In the genomic region with DNA sequence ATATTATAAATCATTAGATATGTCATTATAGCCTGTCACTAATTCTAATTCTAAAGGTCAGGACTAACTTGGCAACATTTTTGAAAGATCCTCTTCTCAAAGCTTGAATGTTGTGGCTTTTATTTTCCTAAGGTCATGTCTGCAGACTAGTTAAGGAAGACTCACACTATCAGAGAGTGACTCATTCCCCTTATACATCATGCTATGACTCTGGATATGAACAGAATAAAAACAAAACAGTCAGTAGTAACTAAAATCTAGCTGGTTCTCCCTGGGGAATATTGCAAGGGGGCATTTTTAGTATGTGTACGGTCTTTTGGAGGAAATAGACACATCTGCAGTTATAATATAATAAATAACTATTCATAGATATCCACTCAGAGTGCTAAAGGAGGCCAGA, we compare ENCODE assay signal across 17 cellular contexts.
DNase-seq lines count a peak whose midpoint lies in the region; ATAC-seq lines count a peak whose summit lies in the region.
"Had no signal": no experiment of that assay in that cellular context is flagged by ENCODE, and none has a peak within 500 bp of the region (broad histone marks: within the 10 kb centered on the region; RNA-seq: fewer than 3 reads in every experiment).

No MANE protein-coding gene starts in this region.

- H3K36me3 Mint-ChIP-seq in activated naive CD4-positive, alpha-beta T cell treated with anti-CD3 and anti-CD28 coated beads, Interleukin-2, amount 50 U/mL, for 72 hours: no peaks in the 10 kb centered on the region
- H3K36me3 Mint-ChIP-seq in activated naive CD4-positive, alpha-beta T cell treated with anti-CD3 and anti-CD28 coated beads for 36 hours (ENCODE audit: low read depth): no peaks in the 10 kb centered on the region
- H3K36me3 Mint-ChIP-seq in stimulated activated memory B cell treated with anti-CD40 and anti-IgM and Interleukin-4, amounts not matched to agents 10 μg/mL and 1 μg/mL and 100 μg/mL, for 72 hours: no peaks in the 10 kb centered on the region

- no peak overlapping the region for H3K27ac Mint-ChIP-seq in activated naive CD4-positive, alpha-beta T cell treated with anti-CD3 and anti-CD28 coated beads, Interleukin-2, amount 50 U/mL, for 72 hours
- H3K27ac Mint-ChIP-seq in activated naive CD4-positive, alpha-beta T cell treated with anti-CD3 and anti-CD28 coated beads for 36 hours: no peak overlapping the region
- H3K27ac Mint-ChIP-seq in stimulated activated memory B cell treated with anti-CD40 and anti-IgM and Interleukin-4, amounts not matched to agents 10 μg/mL and 1 μg/mL and 100 μg/mL, for 72 hours: no peak overlapping the region

- CTCF ChIA-PET in activated naive CD4-positive, alpha-beta T cell treated with anti-CD3 and anti-CD28 coated beads for 36 hours (lab: Charles Lee): no interaction called here

- peak; percentile 63 to 90 for ATAC-seq in activated naive CD4-positive, alpha-beta T cell treated with anti-CD3 and anti-CD28 coated beads, Interleukin-2, amount 50 U/mL, for 72 hours
- ATAC-seq in stimulated activated memory B cell treated with anti-CD40 and anti-IgM and Interleukin-4, amounts not matched to agents 10 μg/mL and 1 μg/mL and 100 μg/mL, for 72 hours: peak; percentile 49
- ATAC-seq: pancreas had no signal

- H3K4me3 Mint-ChIP-seq in activated naive CD4-positive, alpha-beta T cell treated with anti-CD3 and anti-CD28 coated beads for 36 hours: no peak overlapping the region
- H3K4me3 Mint-ChIP-seq in stimulated activated memory B cell treated with anti-CD40 and anti-IgM and Interleukin-4, amounts not matched to agents 10 μg/mL and 1 μg/mL and 100 μg/mL, for 72 hours: no peak overlapping the region

- DNase-seq in activated naive CD4-positive, alpha-beta T cell treated with anti-CD3 and anti-CD28 coated beads, Interleukin-2, amount 50 U/mL, for 72 hours (ENCODE audit: low spot score in 2 of 2): no peak
- no peak for DNase-seq in activated naive CD4-positive, alpha-beta T cell treated with anti-CD3 and anti-CD28 coated beads for 36 hours
- peak; percentile 0 for DNase-seq in RPMI7951 (ENCODE audit: low read depth)
- DNase-seq in fibroblast of peridontal ligament (ENCODE audit: extremely low read depth): peak; percentile 63
- DNase-seq in stimulated activated CD4-positive, alpha-beta T cell treated with anti-CD3 and anti-CD28 coated beads, Interleukin-4, amount 100 ng/mL, for 4 hours: no peak
- no peak for DNase-seq in DMS79 treated with DMSO at 0.1 percent for 48 hours (lab: John Stamatoyannopoulos, UW)
- DNase-seq in globus pallidus (ENCODE audit: low spot score): no peak
- DNase-seq: activated CD4-positive, CD25-positive, alpha-beta regulatory T cell; DMS 273 treated with DMSO at 0.1 percent for 48 hours; dorsolateral prefrontal cortex; kidney; NCI-H1092 treated with DMSO at 0.1 percent for 48 hours; NCI-H345; pancreas; stimulated activated CD4-positive, alpha-beta T cell treated with anti-CD3 and anti-CD28 coated beads, Interleukin-12 subunit alpha, Interleukin-12 subunit beta, amount 100 ng/mL, for 4 hours; thyroid gland had no signal

- intact Hi-C loops in activated naive CD4-positive, alpha-beta T cell treated with anti-CD3 and anti-CD28 coated beads for 36 hours (cut with micrococcal nuclease): no loop called here

- no peaks in the 10 kb centered on the region for H3K9me3 Mint-ChIP-seq in activated naive CD4-positive, alpha-beta T cell treated with anti-CD3 and anti-CD28 coated beads, Interleukin-2, amount 50 U/mL, for 72 hours
- H3K9me3 Mint-ChIP-seq in activated naive CD4-positive, alpha-beta T cell treated with anti-CD3 and anti-CD28 coated beads for 36 hours: no peaks in the 10 kb centered on the region
- H3K9me3 Mint-ChIP-seq in stimulated activated memory B cell treated with anti-CD40 and anti-IgM and Interleukin-4, amounts not matched to agents 10 μg/mL and 1 μg/mL and 100 μg/mL, for 72 hours: no peaks in the 10 kb centered on the region

- no peaks in the 10 kb centered on the region for H3K27me3 Mint-ChIP-seq in activated naive CD4-positive, alpha-beta T cell treated with anti-CD3 and anti-CD28 coated beads for 36 hours (ENCODE audit: low read depth)
- H3K27me3 Mint-ChIP-seq in stimulated activated memory B cell treated with anti-CD40 and anti-IgM and Interleukin-4, amounts not matched to agents 10 μg/mL and 1 μg/mL and 100 μg/mL, for 72 hours: no peaks in the 10 kb centered on the region

- no peaks in the 10 kb centered on the region for H3K4me1 Mint-ChIP-seq in activated naive CD4-positive, alpha-beta T cell treated with anti-CD3 and anti-CD28 coated beads for 36 hours (ENCODE audit: low read depth)
- no peaks in the 10 kb centered on the region for H3K4me1 Mint-ChIP-seq in stimulated activated memory B cell treated with anti-CD40 and anti-IgM and Interleukin-4, amounts not matched to agents 10 μg/mL and 1 μg/mL and 100 μg/mL, for 72 hours

Comparison
In these comparisons a context has a peak if more than half of its experiments do, and no peak if none do; other contexts are left out.
1. DNase-seq: peak in RPMI7951 (single experiment) and fibroblast of peridontal ligament (single experiment); none in activated naive CD4-positive, alpha-beta T cell treated with anti-CD3 and anti-CD28 coated beads, Interleukin-2, amount 50 U/mL, for 72 hours (0 of 2), activated naive CD4-positive, alpha-beta T cell treated with anti-CD3 and anti-CD28 coated beads for 36 hours (single experiment), stimulated activated CD4-positive, alpha-beta T cell treated with anti-CD3 and anti-CD28 coated beads, Interleukin-4, amount 100 ng/mL, for 4 hours (0 of 2), DMS79 treated with DMSO at 0.1 percent for 48 hours (single experiment) and globus pallidus (single experiment).